ENCODE assay signal across 1 cellular context in genomic region chr12:111447571-111448265, GRCh38.
TF ChIP-seq lines count a peak whose summit lies in the region.

No MANE protein-coding gene starts in this region.

TF ChIP-seq in K562, 482 proteins besides CTCF, POLR2A, EP300 and RAD21 (continued from another document):
- TF ChIP-seq ZNF318 (IDR thresholded peaks at IDR 0.05; ENCODE audit: borderline replicate concordance in 1 of 2, low read depth in 1 of 2) = no peak
